1 cellular context compared by ENCODE assay signal in genomic region chr4:81084624-81085023, GRCh38.
TF ChIP-seq lines count a peak whose summit lies in the region.

No MANE protein-coding gene starts in this region.

TF ChIP-seq in IMR-90, 13 proteins besides CTCF, POLR2A, EP300 and RAD21:
- TF ChIP-seq MAFK (IDR thresholded peaks at IDR 0.05; ENCODE audit: low read depth, low read length), result no peak
- TF ChIP-seq FOS (IDR thresholded peaks at IDR 0.05; ENCODE audit: low read depth, low read length), result no peak
- TF ChIP-seq ELK1 (IDR thresholded peaks at IDR 0.05; ENCODE audit: borderline replicate concordance, low read depth, low read length), result no peak
